15 cellular contexts compared by ENCODE assay signal in genomic region chr10:110020265-110020664, GRCh38. TPM values are rescaled to one million over a fixed set of nuclear protein-coding genes. Genes with fewer than 3 reads are reported as not detected.
DNase-seq lines count a peak whose midpoint lies in the region; ATAC-seq and TF ChIP-seq lines count a peak whose summit lies in the region.
"Had no signal": no experiment of that assay in that cellular context is flagged by ENCODE, and none has a peak within 500 bp of the region (broad histone marks: within the 10 kb centered on the region; RNA-seq: fewer than 3 reads in every experiment).

No MANE protein-coding gene starts in this region.

- WGBS in right cardiac atrium: 60% methylated on average over 6 of the region's 6 CpGs
- WGBS in testis, 2 donors: 47 to 52% methylated on average over 6 of the region's 6 CpGs

- H3K27ac ChIP-seq in right cardiac atrium (ENCODE audit: low read length): peak overlapping the region; percentile 61
- no peak overlapping the region for H3K27ac ChIP-seq in testis

- POLR2A ChIA-PET in WTC11 (lab: Charles Lee): no interaction called here

- H3K4me1 ChIP-seq in right cardiac atrium (ENCODE audit: control insufficient read depth, insufficient read depth, low read length) (peaks cover 17% of the 10 kb centered on the region), testis (no peaks in the 10 kb centered on the region)

- intact Hi-C loops in natural killer cell (cut with micrococcal nuclease): no loop called here
- intact Hi-C loops in right cardiac atrium (cut with DNase I): no loop called here
- intact Hi-C loops in testis (cut with DNase I; ENCODE audit: low total_unique reads): no loop called here

- H3K4me3 Mint-ChIP-seq in natural killer cell: no peak overlapping the region
- H3K4me3 Mint-ChIP-seq in natural killer cell treated with Interleukin-12 subunit alpha and Interleukin-12 subunit beta and Interleukin-15 and Interleukin-18, amount 100 ng/mL, for 72 hours: no peak overlapping the region
- H3K4me3 Mint-ChIP-seq in WTC11: no peak overlapping the region
- H3K4me3 Mint-ChIP-seq in mesothelial cell of epicardium: no peak overlapping the region

- CTCF ChIA-PET in WTC11 (lab: Charles Lee): interaction anchor here (1.0 kb wide), 1 partner anchor 136 kb away, joined by 7 read pairs; no protein-coding TSS in a partner anchor

- no peak for ATAC-seq in natural killer cell
- ATAC-seq in natural killer cell treated with Interleukin-12 subunit alpha and Interleukin-12 subunit beta and Interleukin-15 and Interleukin-18, amount 100 ng/mL, for 72 hours: no peak
- ATAC-seq in WTC11: no peak
- ATAC-seq in right cardiac atrium: no peak
- ATAC-seq in GM21526 (IDR thresholded peaks at IDR 0.05; ENCODE audit: low FRiP score, unreplicated experiment): no peak
- ATAC-seq: GM12878, PC-3 had no signal

- H3K36me3 ChIP-seq in testis (ENCODE audit: low read depth, missing control alignments): no peaks in the 10 kb centered on the region

- H3K4me3 ChIP-seq in right cardiac atrium (ENCODE audit: low read length): no peak overlapping the region
- H3K4me3 ChIP-seq in testis: no peak overlapping the region
- H3K4me3 ChIP-seq in foreskin fibroblast (ENCODE audit: low read depth in 1 of 2, low read length in 2 of 2): no peak overlapping the region
- H3K4me3 ChIP-seq: GM12878 had no signal

- H3K27ac Mint-ChIP-seq in natural killer cell (peak overlapping the region; percentile 5 to 19), WTC11 (peak overlapping the region; percentile 31; the same call in 1 of the 2 replicates), mesothelial cell of epicardium (no peak overlapping the region)
- H3K27ac Mint-ChIP-seq in natural killer cell treated with Interleukin-12 subunit alpha and Interleukin-12 subunit beta and Interleukin-15 and Interleukin-18, amount 100 ng/mL, for 72 hours: peak overlapping the region in 1 of 2 donors; percentile 0

- no peaks in the 10 kb centered on the region for H3K27me3 ChIP-seq in right cardiac atrium (ENCODE audit: control insufficient read depth, insufficient read depth)
- H3K27me3 ChIP-seq in testis: no peaks in the 10 kb centered on the region

- no peaks in the 10 kb centered on the region for H3K9me3 Mint-ChIP-seq in natural killer cell
- H3K9me3 Mint-ChIP-seq in natural killer cell treated with Interleukin-12 subunit alpha and Interleukin-12 subunit beta and Interleukin-15 and Interleukin-18, amount 100 ng/mL, for 72 hours: no peaks in the 10 kb centered on the region
- no peaks in the 10 kb centered on the region for H3K9me3 Mint-ChIP-seq in WTC11
- no peaks in the 10 kb centered on the region for H3K9me3 Mint-ChIP-seq in mesothelial cell of epicardium

- H3K27me3 Mint-ChIP-seq in natural killer cell (ENCODE audit: low read depth in 2 of 2) (no peaks in the 10 kb centered on the region), WTC11 (ENCODE audit: low read depth) (no peaks in the 10 kb centered on the region), mesothelial cell of epicardium (ENCODE audit: low read depth) (no peaks in the 10 kb centered on the region)
- H3K27me3 Mint-ChIP-seq in natural killer cell treated with Interleukin-12 subunit alpha and Interleukin-12 subunit beta and Interleukin-15 and Interleukin-18, amount 100 ng/mL, for 72 hours: no peaks in the 10 kb centered on the region

- H3K9me3 ChIP-seq in right cardiac atrium (ENCODE audit: control insufficient read depth, low read length) (no peaks in the 10 kb centered on the region), testis (no peaks in the 10 kb centered on the region)

- H3K4me1 Mint-ChIP-seq in natural killer cell (peaks cover 78 to 79% of the 10 kb centered on the region in 2 donors), WTC11 (peaks cover 28% of the 10 kb centered on the region), mesothelial cell of epicardium (peaks cover 30% of the 10 kb centered on the region)
- peaks cover 52 to 70% of the 10 kb centered on the region in 2 donors for H3K4me1 Mint-ChIP-seq in natural killer cell treated with Interleukin-12 subunit alpha and Interleukin-12 subunit beta and Interleukin-15 and Interleukin-18, amount 100 ng/mL, for 72 hours (ENCODE audit: low read depth in 2 of 2)

- TF ChIP-seq POLR2A in testis (IDR thresholded peaks at IDR 0.05): no peak

- TF ChIP-seq CTCF in natural killer cell (IDR thresholded peaks at IDR 0.05) (no peak), WTC11 (IDR thresholded peaks at IDR 0.05) (no peak), testis (IDR thresholded peaks at IDR 0.05) (no peak), mesothelial cell of epicardium (IDR thresholded peaks at IDR 0.05; ENCODE audit: unreplicated experiment) (no peak), foreskin fibroblast (IDR thresholded peaks at IDR 0.05; ENCODE audit: low read depth, low read length) (no peak)

- DNase-seq in natural killer cell (no peak), WTC11 (ENCODE audit: low spot score) (no peak), right cardiac atrium (peak in 1 of 3 donors; percentile 44), testis (peak; percentile 26), mesothelial cell of epicardium (ENCODE audit: low spot score in 2 of 2, unreplicated experiment in 2 of 2) (no peak), foreskin fibroblast (no peak)
- no peak for DNase-seq in natural killer cell treated with Interleukin-12 subunit alpha and Interleukin-12 subunit beta and Interleukin-15 and Interleukin-18, amount 100 ng/mL, for 72 hours (ENCODE audit: low spot score)
- DNase-seq: AML-193, HCEC 1CT, NCI-H1105 treated with DMSO at 0.1 percent for 48 hours, NCI-H187, NCI-H69, PC-3 had no signal

- H3K36me3 Mint-ChIP-seq in natural killer cell: no peaks in the 10 kb centered on the region
- H3K36me3 Mint-ChIP-seq in natural killer cell treated with Interleukin-12 subunit alpha and Interleukin-12 subunit beta and Interleukin-15 and Interleukin-18, amount 100 ng/mL, for 72 hours: no peaks in the 10 kb centered on the region
- H3K36me3 Mint-ChIP-seq in WTC11: no peaks in the 10 kb centered on the region; the same call in 1 of the 2 replicates
- H3K36me3 Mint-ChIP-seq in mesothelial cell of epicardium: no peaks in the 10 kb centered on the region

TF ChIP-seq in WTC11, 78 proteins besides CTCF, POLR2A, EP300 and RAD21 (continues in another document):
- TF ChIP-seq E2F4 (CRISPR knock-in tag; IDR thresholded peaks at IDR 0.05; ENCODE audit: borderline replicate concordance, low read depth) (no peak), ZNF423 (CRISPR knock-in tag; IDR thresholded peaks at IDR 0.05) (no peak), ZNF425 (CRISPR knock-in tag; conservative IDR thresholded peaks at IDR 0.05) (no peak), ZNF317 (CRISPR knock-in tag; IDR thresholded peaks at IDR 0.05; ENCODE audit: borderline replicate concordance, low read depth) (no peak), E2F5 (CRISPR knock-in tag; IDR thresholded peaks at IDR 0.05) (no peak)

RNA-seq across cellular contexts. Expression of gene ADD3, which starts 12.5 kb away (rescaled TPM):
- total RNA-seq in natural killer cell (100 to 1,000 TPM; 341 to 437 (median 344) TPM), WTC11 (2021) (86.7 to 95.7 TPM (median 88.3 TPM) in 3 replicates), right cardiac atrium (100 to 1,000 TPM; 113 to 146 (median 124) TPM), testis (100 to 1,000 TPM; 240 to 394 TPM), mesothelial cell of epicardium (98.7 to 104 TPM (median 101 TPM) in 3 replicates)
- 10 to 100 TPM; 44.0 to 81.5 TPM for total RNA-seq in natural killer cell treated with Interleukin-12 subunit alpha and Interleukin-12 subunit beta and Interleukin-15 and Interleukin-18, amount 100 ng/mL, for 72 hours
- polyA plus RNA-seq in right cardiac atrium (47.4 TPM), testis (ENCODE audit: insufficient read depth, low read depth, low replicate concordance) (155 TPM)
